ENCODE assay signal across 10 cellular contexts in genomic region chrX:14871767-14872166, GRCh38. TPM values are rescaled to one million over a fixed set of nuclear protein-coding genes. Genes with fewer than 3 reads are reported as not detected.
DNase-seq lines count a peak whose midpoint lies in the region; ATAC-seq and TF ChIP-seq lines count a peak whose summit lies in the region.
"Had no signal": no experiment of that assay in that cellular context is flagged by ENCODE, and none has a peak within 500 bp of the region (broad histone marks: within the 10 kb centered on the region; RNA-seq: fewer than 3 reads in every experiment).

No MANE protein-coding gene starts in this region.

- no peaks in the 10 kb centered on the region; the same call in 2 of the 3 replicates for H3K4me1 Mint-ChIP-seq in GM23338
- peaks cover 3% of the 10 kb centered on the region for H3K4me1 Mint-ChIP-seq in T-helper 17 cell

- no peak for TF ChIP-seq CTCF in BE2C (IDR thresholded peaks at IDR 0.05; ENCODE audit: low read depth, low read length)
- no peak for TF ChIP-seq CTCF in GM23338 (conservative IDR thresholded peaks at IDR 0.05; ENCODE audit: low read depth in 2 of 2)
- TF ChIP-seq CTCF in uterus (IDR thresholded peaks at IDR 0.05): no peak
- no peak for TF ChIP-seq CTCF in right atrium auricular region (IDR thresholded peaks at IDR 0.05)

- H3K4me1 ChIP-seq in BE2C (no peaks in the 10 kb centered on the region), GM23338 (ENCODE audit: insufficient read depth) (peaks cover 3% of the 10 kb centered on the region; the same call in 1 of the 2 replicates), iPS-20b (ENCODE audit: insufficient read depth, low read length) (no peaks in the 10 kb centered on the region), uterus (no peaks in the 10 kb centered on the region), right atrium auricular region (peaks cover 0 to 8% of the 10 kb centered on the region in 2 donors)

- H3K4me2 ChIP-seq in GM23338: peak overlapping the region; percentile 74

- H3K9me3 Mint-ChIP-seq in GM23338: peaks cover 12% of the 10 kb centered on the region; the same call in 2 of the 3 replicates

- no peak overlapping the region; the same call in 1 of the 2 replicates for H3K9ac ChIP-seq in iPS-20b (ENCODE audit: low read depth, low read length)

- ATAC-seq in GM23338: no peak
- ATAC-seq in T-helper 17 cell: no peak
- no peak for ATAC-seq in GM21423 (IDR thresholded peaks at IDR 0.05; ENCODE audit: unreplicated experiment)
- ATAC-seq in HG02840 (IDR thresholded peaks at IDR 0.05; ENCODE audit: low FRiP score, unreplicated experiment): no peak

- H3K27ac ChIP-seq in GM23338 (ENCODE audit: low read depth) (no peak overlapping the region), iPS-20b (ENCODE audit: low read length) (no peak overlapping the region), uterus (no peak overlapping the region), right atrium auricular region (no peak overlapping the region)

- no peak overlapping the region for H3K27ac Mint-ChIP-seq in GM23338
- no peak overlapping the region for H3K27ac Mint-ChIP-seq in T-helper 17 cell

- DNase-seq in BE2C (no peak), GM23338 (ENCODE audit: low spot score) (no peak), T-helper 17 cell (no peak), uterus (no peak), right atrium auricular region (ENCODE audit: low spot score) (no peak)
- DNase-seq: COR-L47, NCI-H1436 had no signal

- peaks cover 26% of the 10 kb centered on the region for H3K36me3 Mint-ChIP-seq in GM23338 (ENCODE audit: low read depth)
- H3K36me3 Mint-ChIP-seq in T-helper 17 cell (ENCODE audit: low read depth): peaks cover 2% of the 10 kb centered on the region

- H3K4me3 ChIP-seq in BE2C (ENCODE audit: low read depth, low read length) (peak overlapping the region; percentile 80), GM23338 (peak overlapping the region; percentile 61), iPS-20b (ENCODE audit: low read length) (peak overlapping the region; percentile 86), uterus (no peak overlapping the region), right atrium auricular region (no peak overlapping the region)

- H3F3A ChIP-seq in GM23338 (replicated peaks; ENCODE audit: low read depth): no peaks in the 10 kb centered on the region

- H3K27me3 ChIP-seq in BE2C: no peaks in the 10 kb centered on the region
- H3K27me3 ChIP-seq in GM23338 (ENCODE audit: insufficient read depth): no peaks in the 10 kb centered on the region
- H3K27me3 ChIP-seq in iPS-20b (ENCODE audit: insufficient read depth, low read length): no peaks in the 10 kb centered on the region
- no peaks in the 10 kb centered on the region for H3K27me3 ChIP-seq in uterus
- no peaks in the 10 kb centered on the region for H3K27me3 ChIP-seq in right atrium auricular region

- intact Hi-C loops in uterus (cut with DNase I; ENCODE audit: low total_unique reads): no loop called here

- H3K27me3 Mint-ChIP-seq in GM23338 (ENCODE audit: insufficient read depth, low read depth, poor library complexity) (no peaks in the 10 kb centered on the region), T-helper 17 cell (no peaks in the 10 kb centered on the region)

- peaks cover 74% of the 10 kb centered on the region for H3K79me2 ChIP-seq in GM23338 (replicated peaks; ENCODE audit: insufficient read depth)

- H3K36me3 ChIP-seq in BE2C (no peaks in the 10 kb centered on the region), GM23338 (ENCODE audit: insufficient read depth) (no peaks in the 10 kb centered on the region), iPS-20b (ENCODE audit: insufficient read depth, low read depth, low read length) (peaks cover 20% of the 10 kb centered on the region; the same call in 1 of the 2 replicates), uterus (no peaks in the 10 kb centered on the region), right atrium auricular region (no peaks in the 10 kb centered on the region)

- peak overlapping the region; percentile 79 for H3K4me3 Mint-ChIP-seq in GM23338
- peak overlapping the region; percentile 58 for H3K4me3 Mint-ChIP-seq in T-helper 17 cell

- H2AFZ ChIP-seq in GM23338: no peak overlapping the region

- H3K9me3 ChIP-seq in BE2C: no peaks in the 10 kb centered on the region
- no peaks in the 10 kb centered on the region for H3K9me3 ChIP-seq in T-helper 17 cell (ENCODE audit: control insufficient read depth, low read length, poor library complexity, severe bottlenecking)
- H3K9me3 ChIP-seq in iPS-20b (ENCODE audit: insufficient read depth, low read depth, low read length): peaks cover 9% of the 10 kb centered on the region; the same call in 1 of the 2 replicates
- no peaks in the 10 kb centered on the region for H3K9me3 ChIP-seq in uterus
- H3K9me3 ChIP-seq in right atrium auricular region: peaks cover 0 to 8% of the 10 kb centered on the region in 2 donors

- no peaks in the 10 kb centered on the region; the same call in 1 of the 2 replicates for H4K20me1 ChIP-seq in GM23338 (replicated peaks; ENCODE audit: insufficient read depth)

- no peak for TF ChIP-seq POLR2A in uterus (IDR thresholded peaks at IDR 0.05)

- H3K9me2 ChIP-seq in GM23338 (ENCODE audit: insufficient read depth): no peaks in the 10 kb centered on the region

TF ChIP-seq in GM23338, 12 proteins besides CTCF, POLR2A, EP300 and RAD21 (continues in another document):
- TF ChIP-seq JUNB (IDR thresholded peaks at IDR 0.05; ENCODE audit: unreplicated experiment): no peak
- TF ChIP-seq EZH2 (IDR thresholded peaks at IDR 0.05; ENCODE audit: low read depth, unreplicated experiment): no peak
- no peak for TF ChIP-seq NANOG (IDR thresholded peaks at IDR 0.05; ENCODE audit: borderline replicate concordance)
- TF ChIP-seq POLR2AphosphoS5 (IDR thresholded peaks at IDR 0.05; ENCODE audit: low read depth): no peak

RNA-seq across cellular contexts. Expression of gene FANCB, which starts 1.1 kb away (rescaled TPM):
- 0.62 TPM for polyA plus RNA-seq in BE2C (2012; ENCODE audit: insufficient read depth, insufficient read length, low read depth)
- total RNA-seq in GM23338 (2014; rRNA removed; shearing (Covaris generic)): 8.8 and 16.8 TPM in 2 replicates
- polyA plus RNA-seq in GM23338 (2016; fragmentation: Nextera tagmentation; extraction: Ambion mirVana): 14.3 and 16.2 TPM in 2 replicates
- total RNA-seq in T-helper 17 cell: 1 to 10 TPM; 1.4 to 4.1 TPM
- 10 to 100 TPM in 1 of 4 donors, 1 to 10 TPM in 2, under 1 TPM in 1; 0.51 to 15.1 (median 3.2) TPM for total RNA-seq in uterus
- under 1 TPM; 0.47 to 0.59 TPM for total RNA-seq in right atrium auricular region

RNA-seq across cellular contexts. Expression of gene MOSPD2, which starts 1.5 kb away (rescaled TPM):
- polyA plus RNA-seq in BE2C (2012; ENCODE audit: insufficient read depth, insufficient read length, low read depth): 7.5 TPM
- 9.5 and 13.9 TPM in 2 replicates for total RNA-seq in GM23338 (2014; rRNA removed; shearing (Covaris generic))
- 7.7 and 8.5 TPM in 2 replicates for polyA plus RNA-seq in GM23338 (2016; fragmentation: Nextera tagmentation; extraction: Ambion mirVana)
- total RNA-seq in T-helper 17 cell: 1 to 10 TPM; 6.2 to 7.4 TPM
- 10 to 100 TPM in 3 of 4 donors, 1 to 10 TPM in 1; 4.7 to 38.2 (median 23.4) TPM for total RNA-seq in uterus
- total RNA-seq in right atrium auricular region: 1 to 10 TPM; 4.3 to 9.6 TPM

Comparison
In these comparisons a context has a peak if more than half of its experiments do, and no peak if none do; other contexts are left out.
1. H3K4me3 ChIP-seq: peak in BE2C (single experiment), GM23338 (single experiment) and iPS-20b (single experiment); none in uterus (0 of 2) and right atrium auricular region (0 of 2).